Comparison of ENCODE assay signal across 1 cellular context in the genomic region with DNA sequence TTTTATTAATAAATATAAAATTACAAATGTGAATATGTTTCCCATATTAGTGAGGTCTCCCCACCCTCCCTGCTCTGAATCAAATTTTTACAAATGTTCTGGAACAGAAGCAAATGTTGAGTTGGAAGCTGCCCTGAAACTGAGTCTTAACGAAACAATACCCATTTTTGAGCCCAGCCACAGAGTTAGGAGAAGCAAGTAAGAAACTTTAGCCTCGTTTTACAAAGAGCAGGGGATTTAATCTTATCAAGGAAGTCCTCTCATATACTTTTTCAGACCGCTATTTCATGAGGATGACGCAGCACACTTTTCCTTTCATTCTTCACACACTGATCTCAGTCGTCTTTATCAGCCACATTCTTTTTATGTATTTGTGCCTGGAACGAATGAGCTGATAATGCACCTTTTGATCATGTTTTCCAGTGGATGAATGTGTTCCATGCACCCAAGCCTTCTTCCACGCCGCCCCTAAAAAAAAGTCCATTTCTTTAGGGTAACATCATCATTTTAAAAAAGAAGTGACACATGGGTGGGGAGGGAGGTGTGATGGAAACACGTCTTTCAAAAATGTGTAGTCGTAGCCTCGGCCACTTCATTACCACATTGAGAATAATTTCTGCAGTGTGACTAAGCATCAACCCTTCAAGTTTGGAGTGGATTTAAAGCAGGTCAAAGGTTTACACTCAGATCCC.
TF ChIP-seq lines count a peak whose summit lies in the region.

No MANE protein-coding gene starts in this region.

TF ChIP-seq in K562, 482 proteins besides CTCF, POLR2A, EP300 and RAD21 (continued from another document and continues in another):
- TF ChIP-seq CEBPZ (IDR thresholded peaks at IDR 0.05; ENCODE audit: borderline replicate concordance, low read depth, low read length) (no peak), GTF2B (IDR thresholded peaks at IDR 0.05; ENCODE audit: extremely low read depth, insufficient read length) (no peak), MEF2A (IDR thresholded peaks at IDR 0.05; ENCODE audit: control insufficient read depth, low read depth, low read length) (0 out of 2 replicates have a peak, but pooled peaks have one; percentile 10), HBP1 (CRISPR knock-in tag; IDR thresholded peaks at IDR 0.05) (no peak), ZBTB8A (IDR thresholded peaks at IDR 0.05; ENCODE audit: partially characterized antibody) (no peak), ZC3H4 (CRISPR knock-in tag; IDR thresholded peaks at IDR 0.05; ENCODE audit: borderline replicate concordance) (no peak), KDM1A (IDR thresholded peaks at IDR 0.05) (peak in 1 of 2 experiments; percentile 51; a peak in 2 of 4 replicates), PKNOX1 (IDR thresholded peaks at IDR 0.05) (no peak), BHLHE40 (IDR thresholded peaks at IDR 0.05; ENCODE audit: low read length) (no peak), ATF7 (IDR thresholded peaks at IDR 0.05) (peak; percentile 62), DMBX1 (CRISPR knock-in tag; IDR thresholded peaks at IDR 0.05; ENCODE audit: borderline replicate concordance) (no peak), PURB (CRISPR knock-in tag; IDR thresholded peaks at IDR 0.05; ENCODE audit: low read depth) (no peak), BACH1 (tag; IDR thresholded peaks at IDR 0.05) (peak; percentile 75; the same call in 1 of the 2 replicates), ZNF584 (CRISPR knock-in tag; IDR thresholded peaks at IDR 0.05; ENCODE audit: low read depth) (no peak), ZNF318 (IDR thresholded peaks at IDR 0.05; ENCODE audit: borderline replicate concordance in 1 of 2, low read depth in 1 of 2) (peak in 1 of 2 experiments; percentile 45; a peak in 1 of 4 replicates), CEBPG (CRISPR knock-in tag; IDR thresholded peaks at IDR 0.05) (0 out of 2 replicates have a peak, but pooled peaks have one; percentile 25), CEBPG (tag; conservative IDR thresholded peaks at IDR 0.05 in 1 of 2, IDR thresholded peaks at IDR 0.05 in 1 of 2) (no peak)
- TF ChIP-seq, protein P1, sequence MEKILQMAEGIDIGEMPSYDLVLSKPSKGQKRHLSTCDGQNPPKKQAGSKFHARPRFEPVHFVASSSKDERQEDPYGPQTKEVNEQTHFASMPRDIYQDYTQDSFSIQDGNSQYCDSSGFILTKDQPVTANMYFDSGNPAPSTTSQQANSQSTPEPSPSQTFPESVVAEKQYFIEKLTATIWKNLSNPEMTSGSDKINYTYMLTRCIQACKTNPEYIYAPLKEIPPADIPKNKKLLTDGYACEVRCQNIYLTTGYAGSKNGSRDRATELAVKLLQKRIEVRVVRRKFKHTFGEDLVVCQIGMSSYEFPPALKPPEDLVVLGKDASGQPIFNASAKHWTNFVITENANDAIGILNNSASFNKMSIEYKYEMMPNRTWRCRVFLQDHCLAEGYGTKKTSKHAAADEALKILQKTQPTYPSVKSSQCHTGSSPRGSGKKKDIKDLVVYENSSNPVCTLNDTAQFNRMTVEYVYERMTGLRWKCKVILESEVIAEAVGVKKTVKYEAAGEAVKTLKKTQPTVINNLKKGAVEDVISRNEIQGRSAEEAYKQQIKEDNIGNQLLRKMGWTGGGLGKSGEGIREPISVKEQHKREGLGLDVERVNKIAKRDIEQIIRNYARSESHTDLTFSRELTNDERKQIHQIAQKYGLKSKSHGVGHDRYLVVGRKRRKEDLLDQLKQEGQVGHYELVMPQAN (IDR thresholded peaks at IDR 0.05; ENCODE audit: borderline replicate concordance): no peak
- TF ChIP-seq, protein P2, sequence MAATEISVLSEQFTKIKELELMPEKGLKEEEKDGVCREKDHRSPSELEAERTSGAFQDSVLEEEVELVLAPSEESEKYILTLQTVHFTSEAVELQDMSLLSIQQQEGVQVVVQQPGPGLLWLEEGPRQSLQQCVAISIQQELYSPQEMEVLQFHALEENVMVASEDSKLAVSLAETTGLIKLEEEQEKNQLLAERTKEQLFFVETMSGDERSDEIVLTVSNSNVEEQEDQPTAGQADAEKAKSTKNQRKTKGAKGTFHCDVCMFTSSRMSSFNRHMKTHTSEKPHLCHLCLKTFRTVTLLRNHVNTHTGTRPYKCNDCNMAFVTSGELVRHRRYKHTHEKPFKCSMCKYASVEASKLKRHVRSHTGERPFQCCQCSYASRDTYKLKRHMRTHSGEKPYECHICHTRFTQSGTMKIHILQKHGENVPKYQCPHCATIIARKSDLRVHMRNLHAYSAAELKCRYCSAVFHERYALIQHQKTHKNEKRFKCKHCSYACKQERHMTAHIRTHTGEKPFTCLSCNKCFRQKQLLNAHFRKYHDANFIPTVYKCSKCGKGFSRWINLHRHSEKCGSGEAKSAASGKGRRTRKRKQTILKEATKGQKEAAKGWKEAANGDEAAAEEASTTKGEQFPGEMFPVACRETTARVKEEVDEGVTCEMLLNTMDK (IDR thresholded peaks at IDR 0.05; ENCODE audit: borderline replicate concordance, insufficient read depth, low read depth, low read length, poor library complexity, severe bottlenecking): no peak
- TF ChIP-seq, protein P3, sequence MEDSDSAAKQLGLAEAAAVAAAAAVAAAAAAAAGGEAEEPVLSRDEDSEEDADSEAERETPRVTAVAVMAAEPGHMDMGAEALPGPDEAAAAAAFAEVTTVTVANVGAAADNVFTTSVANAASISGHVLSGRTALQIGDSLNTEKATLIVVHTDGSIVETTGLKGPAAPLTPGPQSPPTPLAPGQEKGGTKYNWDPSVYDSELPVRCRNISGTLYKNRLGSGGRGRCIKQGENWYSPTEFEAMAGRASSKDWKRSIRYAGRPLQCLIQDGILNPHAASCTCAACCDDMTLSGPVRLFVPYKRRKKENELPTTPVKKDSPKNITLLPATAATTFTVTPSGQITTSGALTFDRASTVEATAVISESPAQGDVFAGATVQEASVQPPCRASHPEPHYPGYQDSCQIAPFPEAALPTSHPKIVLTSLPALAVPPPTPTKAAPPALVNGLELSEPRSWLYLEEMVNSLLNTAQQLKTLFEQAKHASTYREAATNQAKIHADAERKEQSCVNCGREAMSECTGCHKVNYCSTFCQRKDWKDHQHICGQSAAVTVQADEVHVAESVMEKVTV (CRISPR knock-in tag; IDR thresholded peaks at IDR 0.05): no peak
- TF ChIP-seq, protein P4, sequence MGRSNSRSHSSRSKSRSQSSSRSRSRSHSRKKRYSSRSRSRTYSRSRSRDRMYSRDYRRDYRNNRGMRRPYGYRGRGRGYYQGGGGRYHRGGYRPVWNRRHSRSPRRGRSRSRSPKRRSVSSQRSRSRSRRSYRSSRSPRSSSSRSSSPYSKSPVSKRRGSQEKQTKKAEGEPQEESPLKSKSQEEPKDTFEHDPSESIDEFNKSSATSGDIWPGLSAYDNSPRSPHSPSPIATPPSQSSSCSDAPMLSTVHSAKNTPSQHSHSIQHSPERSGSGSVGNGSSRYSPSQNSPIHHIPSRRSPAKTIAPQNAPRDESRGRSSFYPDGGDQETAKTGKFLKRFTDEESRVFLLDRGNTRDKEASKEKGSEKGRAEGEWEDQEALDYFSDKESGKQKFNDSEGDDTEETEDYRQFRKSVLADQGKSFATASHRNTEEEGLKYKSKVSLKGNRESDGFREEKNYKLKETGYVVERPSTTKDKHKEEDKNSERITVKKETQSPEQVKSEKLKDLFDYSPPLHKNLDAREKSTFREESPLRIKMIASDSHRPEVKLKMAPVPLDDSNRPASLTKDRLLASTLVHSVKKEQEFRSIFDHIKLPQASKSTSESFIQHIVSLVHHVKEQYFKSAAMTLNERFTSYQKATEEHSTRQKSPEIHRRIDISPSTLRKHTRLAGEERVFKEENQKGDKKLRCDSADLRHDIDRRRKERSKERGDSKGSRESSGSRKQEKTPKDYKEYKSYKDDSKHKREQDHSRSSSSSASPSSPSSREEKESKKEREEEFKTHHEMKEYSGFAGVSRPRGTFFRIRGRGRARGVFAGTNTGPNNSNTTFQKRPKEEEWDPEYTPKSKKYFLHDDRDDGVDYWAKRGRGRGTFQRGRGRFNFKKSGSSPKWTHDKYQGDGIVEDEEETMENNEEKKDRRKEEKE (IDR thresholded peaks at IDR 0.05; ENCODE audit: borderline replicate concordance in 1 of 2, control insufficient read depth in 1 of 2, low read depth in 2 of 2, low read length in 1 of 2): no peak
